In genomic region chr10:33483124-33483794, GRCh38 we compare ENCODE assay signal across 16 cellular contexts.
DNase-seq lines count a peak whose midpoint lies in the region; ATAC-seq lines count a peak whose summit lies in the region.
"Had no signal": no experiment of that assay in that cellular context is flagged by ENCODE, and none has a peak within 500 bp of the region (broad histone marks: within the 10 kb centered on the region; RNA-seq: fewer than 3 reads in every experiment).

No MANE protein-coding gene starts in this region.

- no peaks in the 10 kb centered on the region for H3K4me1 ChIP-seq in right cardiac atrium (ENCODE audit: control insufficient read depth, insufficient read depth, low read length)
- H3K4me1 ChIP-seq: colonic mucosa, psoas muscle had no signal

- no peak overlapping the region for H3K27ac ChIP-seq in right cardiac atrium (ENCODE audit: low read length)
- H3K27ac ChIP-seq: colonic mucosa, psoas muscle had no signal

- no peak for ATAC-seq in right cardiac atrium
- no peak for ATAC-seq in HG03097 (IDR thresholded peaks at IDR 0.05; ENCODE audit: low FRiP score, unreplicated experiment)
- ATAC-seq: psoas muscle had no signal

- intact Hi-C loops in right cardiac atrium (cut with DNase I), result no loop called here

- H3K9me3 ChIP-seq in right cardiac atrium (ENCODE audit: control insufficient read depth, low read length), result no peaks in the 10 kb centered on the region
- H3K9me3 ChIP-seq: colonic mucosa, psoas muscle had no signal

- DNase-seq in DMS79 treated with DMSO at 0.1 percent for 48 hours (lab: John Stamatoyannopoulos, UW), result peak; percentile 69
- peak; percentile 58 for DNase-seq in NCI-H128 (lab: John Stamatoyannopoulos, UW; ENCODE audit: unreplicated experiment)
- peak; percentile 88 for DNase-seq in NCI-H748 (lab: John Stamatoyannopoulos, UW; ENCODE audit: unreplicated experiment)
- DNase-seq in iPS-NIHi11 (ENCODE audit: low spot score), result peak; percentile 29
- no peak for DNase-seq in right cardiac atrium
- no peak for DNase-seq in T-helper 9 cell
- DNase-seq in medulla oblongata (ENCODE audit: extremely low spot score), result no peak
- DNase-seq: activated CD4-positive, alpha-beta T cell treated with anti-CD3 and anti-CD28 coated beads for 1 hour; colonic mucosa; EL; KBM-7; midbrain; NK-92 treated with Interleukin-12 subunit alpha and Interleukin-12 subunit beta, amount 100 ng/mL, for 24 hours; psoas muscle; stimulated activated CD4-positive, alpha-beta T cell treated with anti-CD3 and anti-CD28 coated beads, Interleukin-2, amount 100 ng/mL, for 24 hours had no signal

- 63% methylated on average over 5 of the region's 5 CpGs for WGBS in right cardiac atrium

- H3K27me3 ChIP-seq in right cardiac atrium (ENCODE audit: control insufficient read depth, insufficient read depth), result no peaks in the 10 kb centered on the region
- H3K27me3 ChIP-seq: colonic mucosa had no signal

- no peak overlapping the region for H3K4me3 ChIP-seq in right cardiac atrium (ENCODE audit: low read length)
- H3K4me3 ChIP-seq: colonic mucosa, psoas muscle had no signal

Comparison
In these comparisons a context has a peak if more than half of its experiments do, and no peak if none do; other contexts are left out.
1. DNase-seq: peak in DMS79 treated with DMSO at 0.1 percent for 48 hours (single experiment), NCI-H128 (single experiment), NCI-H748 (single experiment) and iPS-NIHi11 (single experiment); none in right cardiac atrium (0 of 3), T-helper 9 cell (single experiment) and medulla oblongata (single experiment).